In the genomic region with DNA sequence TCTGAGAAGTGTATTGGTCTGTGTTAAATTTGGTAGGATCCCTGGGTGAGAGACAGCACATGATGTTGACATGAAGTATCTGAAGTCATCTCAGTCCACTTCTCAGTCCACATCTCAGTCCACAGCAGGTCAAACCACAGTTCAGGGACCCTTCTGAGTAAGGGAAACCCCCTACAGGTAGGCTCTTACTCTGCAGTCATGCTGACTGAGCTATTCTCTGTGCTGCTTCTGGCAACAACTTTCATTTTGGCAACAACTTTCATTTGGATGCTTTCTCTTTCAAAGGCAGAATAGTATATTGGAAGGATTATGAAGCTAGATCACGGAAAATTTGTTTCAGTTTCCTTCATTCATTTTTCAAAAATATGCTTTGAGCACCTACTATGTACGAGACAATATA, we compare ENCODE assay signal across 15 cellular contexts.
DNase-seq lines count a peak whose midpoint lies in the region; ATAC-seq and TF ChIP-seq lines count a peak whose summit lies in the region.
"Had no signal": no experiment of that assay in that cellular context is flagged by ENCODE, and none has a peak within 500 bp of the region (broad histone marks: within the 10 kb centered on the region; RNA-seq: fewer than 3 reads in every experiment).

No MANE protein-coding gene starts in this region.

- H3K4me1 Mint-ChIP-seq in activated T-helper 17 cell treated with anti-CD3 and anti-CD28 coated beads, Interleukin-2, amount 50 U/mL, for 72 hours: no peaks in the 10 kb centered on the region
- peaks cover 13% of the 10 kb centered on the region for H3K4me1 Mint-ChIP-seq in glutamatergic neuron (ENCODE audit: low read depth, unreplicated experiment)

- TF ChIP-seq CTCF in GM12874 (IDR thresholded peaks at IDR 0.05; ENCODE audit: insufficient read depth, low read depth, low read length) (peak; percentile 12; the same call in 1 of the 2 replicates), glutamatergic neuron (IDR thresholded peaks at IDR 0.05; ENCODE audit: partially characterized antibody, unreplicated experiment) (no peak)

- H3K4me3 Mint-ChIP-seq in activated T-helper 17 cell treated with anti-CD3 and anti-CD28 coated beads, Interleukin-2, amount 50 U/mL, for 72 hours: no peak overlapping the region
- H3K4me3 Mint-ChIP-seq in glutamatergic neuron (ENCODE audit: unreplicated experiment): no peak overlapping the region
- H3K4me3 Mint-ChIP-seq: activated CD8-positive, alpha-beta T cell treated with anti-CD3 and anti-CD28 coated beads for 36 hours; activated naive CD4-positive, alpha-beta T cell treated with anti-CD3 and anti-CD28 coated beads for 36 hours had no signal

- ATAC-seq in GM19351 (IDR thresholded peaks at IDR 0.05; ENCODE audit: unreplicated experiment) (peak; percentile 88), HG02623 (IDR thresholded peaks at IDR 0.05; ENCODE audit: unreplicated experiment) (peak; percentile 77), HG03378 (IDR thresholded peaks at IDR 0.05; ENCODE audit: unreplicated experiment) (peak; percentile 74)
- ATAC-seq in activated T-helper 17 cell treated with anti-CD3 and anti-CD28 coated beads, Interleukin-2, amount 50 U/mL, for 72 hours (replicated peaks): no peak
- ATAC-seq: activated CD8-positive, alpha-beta T cell treated with anti-CD3 and anti-CD28 coated beads for 36 hours had no signal

- no peak overlapping the region for H3K27ac Mint-ChIP-seq in activated T-helper 17 cell treated with anti-CD3 and anti-CD28 coated beads, Interleukin-2, amount 50 U/mL, for 72 hours
- H3K27ac Mint-ChIP-seq in glutamatergic neuron (ENCODE audit: unreplicated experiment): no peak overlapping the region
- H3K27ac Mint-ChIP-seq: activated CD8-positive, alpha-beta T cell treated with anti-CD3 and anti-CD28 coated beads for 36 hours; activated naive CD4-positive, alpha-beta T cell treated with anti-CD3 and anti-CD28 coated beads for 36 hours had no signal

- DNase-seq in AG08395 (ENCODE audit: low spot score) (no peak), glutamatergic neuron (no peak)
- no peak for DNase-seq in stimulated activated CD4-positive, alpha-beta T cell treated with anti-CD3 and anti-CD28 coated beads, Interleukin-12 subunit alpha, Interleukin-12 subunit beta, amount 100 ng/mL, for 4 hours
- DNase-seq: activated CD8-positive, alpha-beta T cell treated with anti-CD3 and anti-CD28 coated beads for 36 hours; activated naive CD4-positive, alpha-beta T cell treated with anti-CD3 and anti-CD28 coated beads for 36 hours; DMS153; IMR-90; NCI-H1694 treated with DMSO at 0.1 percent for 48 hours; stimulated activated CD4-positive, alpha-beta T cell treated with anti-CD3 and anti-CD28 coated beads, Interleukin-4, amount 100 ng/mL, for 4 hours; T-helper 1 cell had no signal

- no peaks in the 10 kb centered on the region for H3K36me3 Mint-ChIP-seq in activated T-helper 17 cell treated with anti-CD3 and anti-CD28 coated beads, Interleukin-2, amount 50 U/mL, for 72 hours (ENCODE audit: low read depth)
- H3K36me3 Mint-ChIP-seq in glutamatergic neuron (ENCODE audit: unreplicated experiment): peaks cover 10% of the 10 kb centered on the region

- peaks cover 7% of the 10 kb centered on the region for H3K27me3 Mint-ChIP-seq in activated T-helper 17 cell treated with anti-CD3 and anti-CD28 coated beads, Interleukin-2, amount 50 U/mL, for 72 hours
- peaks cover 2% of the 10 kb centered on the region for H3K27me3 Mint-ChIP-seq in glutamatergic neuron (ENCODE audit: unreplicated experiment)
- H3K27me3 Mint-ChIP-seq: activated CD8-positive, alpha-beta T cell treated with anti-CD3 and anti-CD28 coated beads for 36 hours had no signal

- H3K9me3 Mint-ChIP-seq in activated T-helper 17 cell treated with anti-CD3 and anti-CD28 coated beads, Interleukin-2, amount 50 U/mL, for 72 hours: peaks cover 7% of the 10 kb centered on the region
- H3K9me3 Mint-ChIP-seq in glutamatergic neuron (ENCODE audit: unreplicated experiment): peaks cover 2% of the 10 kb centered on the region
- H3K9me3 Mint-ChIP-seq: activated CD8-positive, alpha-beta T cell treated with anti-CD3 and anti-CD28 coated beads for 36 hours; activated naive CD4-positive, alpha-beta T cell treated with anti-CD3 and anti-CD28 coated beads for 36 hours had no signal
